ENCODE assay signal across 9 cellular contexts in the genomic region with DNA sequence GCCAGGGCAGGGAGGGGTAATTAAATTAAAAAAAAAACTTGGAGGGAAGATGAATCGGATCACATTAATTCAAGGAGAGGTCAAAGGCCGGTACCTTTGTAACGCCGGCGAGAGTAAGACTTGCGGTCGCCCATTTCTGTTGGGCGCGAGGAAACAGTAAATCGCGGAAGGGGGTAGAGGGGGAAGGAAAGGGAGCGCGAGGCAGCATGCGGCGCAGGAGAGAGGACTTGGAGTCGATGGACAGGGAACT. TPM values are rescaled to one million over a fixed set of nuclear protein-coding genes. Genes with fewer than 3 reads are reported as not detected.
DNase-seq lines count a peak whose midpoint lies in the region; ATAC-seq, FAIRE-seq and TF ChIP-seq lines count a peak whose summit lies in the region.
"Had no signal": no experiment of that assay in that cellular context is flagged by ENCODE, and none has a peak within 500 bp of the region (broad histone marks: within the 10 kb centered on the region; RNA-seq: fewer than 3 reads in every experiment).

No MANE protein-coding gene starts in this region.

- peak overlapping the region; percentile 59 for H3K27ac Mint-ChIP-seq in T-helper 1 cell treated with Interleukin-12 subunit alpha and Interleukin-12 subunit beta and Interleukin-4 antibody, amounts not matched to agents 30 μg/mL and 1 μg/mL, for 36 hours
- H3K27ac Mint-ChIP-seq in activated naive CD8-positive, alpha-beta T cell = peak overlapping the region; percentile 66

- no peaks in the 10 kb centered on the region for H3K36me3 Mint-ChIP-seq in T-helper 1 cell treated with Interleukin-12 subunit alpha and Interleukin-12 subunit beta and Interleukin-4 antibody, amounts not matched to agents 30 μg/mL and 1 μg/mL, for 36 hours (ENCODE audit: low read depth)
- H3K36me3 Mint-ChIP-seq in activated naive CD8-positive, alpha-beta T cell = no peaks in the 10 kb centered on the region

- no peaks in the 10 kb centered on the region for H3K9me3 ChIP-seq in subcutaneous abdominal adipose tissue (ENCODE audit: control insufficient read depth in 5 of 5, low read length in 5 of 5)

- no peaks in the 10 kb centered on the region for H3K9me3 Mint-ChIP-seq in T-helper 1 cell treated with Interleukin-12 subunit alpha and Interleukin-12 subunit beta and Interleukin-4 antibody, amounts not matched to agents 30 μg/mL and 1 μg/mL, for 36 hours
- H3K9me3 Mint-ChIP-seq in activated naive CD8-positive, alpha-beta T cell (ENCODE audit: low read depth) = no peaks in the 10 kb centered on the region

- FAIRE-seq in GM12892 (lab: Jason Lieb, UNC) = no peak

- TF ChIP-seq POLR2A in GM18505 (IDR thresholded peaks at IDR 0.05; ENCODE audit: borderline replicate concordance, extremely low read depth, insufficient read depth, insufficient read length) (no peak), GM12892 (IDR thresholded peaks at IDR 0.05; ENCODE audit: low read depth, low read length) (no peak)

- no peak for TF ChIP-seq CTCF in kidney epithelial cell (IDR thresholded peaks at IDR 0.05; ENCODE audit: insufficient read depth, low read length, poor library complexity, severe bottlenecking)

- H3K27me3 ChIP-seq in kidney epithelial cell (ENCODE audit: control insufficient read depth, insufficient read depth, low read length) (no peaks in the 10 kb centered on the region), subcutaneous abdominal adipose tissue (ENCODE audit: control insufficient read depth in 5 of 5, insufficient read depth in 4 of 5, low read length in 5 of 5) (no peaks in the 10 kb centered on the region)
- H3K27me3 ChIP-seq: foreskin keratinocyte had no signal

- H3K4me3 Mint-ChIP-seq in T-helper 1 cell treated with Interleukin-12 subunit alpha and Interleukin-12 subunit beta and Interleukin-4 antibody, amounts not matched to agents 30 μg/mL and 1 μg/mL, for 36 hours = peak overlapping the region; percentile 87
- peak overlapping the region; percentile 94 for H3K4me3 Mint-ChIP-seq in activated naive CD8-positive, alpha-beta T cell

- H3K4me1 Mint-ChIP-seq in T-helper 1 cell treated with Interleukin-12 subunit alpha and Interleukin-12 subunit beta and Interleukin-4 antibody, amounts not matched to agents 30 μg/mL and 1 μg/mL, for 36 hours (ENCODE audit: low read depth) = peaks cover 42% of the 10 kb centered on the region
- peaks cover 64% of the 10 kb centered on the region for H3K4me1 Mint-ChIP-seq in activated naive CD8-positive, alpha-beta T cell (ENCODE audit: low read depth)

- no peak for ATAC-seq in GM18505 (IDR thresholded peaks at IDR 0.05; ENCODE audit: unreplicated experiment)

- H3K4me1 ChIP-seq in subcutaneous abdominal adipose tissue (ENCODE audit: control insufficient read depth in 5 of 5, insufficient read depth in 5 of 5, low read length in 5 of 5) = peaks cover 1 to 74% (median 64%) of the 10 kb centered on the region in 5 donors

- peaks cover 86% of the 10 kb centered on the region for H3K27me3 Mint-ChIP-seq in T-helper 1 cell treated with Interleukin-12 subunit alpha and Interleukin-12 subunit beta and Interleukin-4 antibody, amounts not matched to agents 30 μg/mL and 1 μg/mL, for 36 hours (ENCODE audit: low read depth)
- peaks cover under 1% of the 10 kb centered on the region for H3K27me3 Mint-ChIP-seq in activated naive CD8-positive, alpha-beta T cell

- H3K4me3 ChIP-seq in kidney epithelial cell (ENCODE audit: low read depth, low read length) (peak overlapping the region; percentile 62), subcutaneous abdominal adipose tissue (ENCODE audit: low read depth in 1 of 5, low read length in 5 of 5) (peak overlapping the region; percentile 75 to 93 (median 90))

- peak overlapping the region in 4 of 5 donors; percentile 57 to 76 (median 62) for H3K9ac ChIP-seq in subcutaneous abdominal adipose tissue (ENCODE audit: low read length in 5 of 5)

- H3K36me3 ChIP-seq in kidney epithelial cell (ENCODE audit: control insufficient read depth, insufficient read depth, low read length) = no peaks in the 10 kb centered on the region
- H3K36me3 ChIP-seq in subcutaneous abdominal adipose tissue (ENCODE audit: control insufficient read depth in 5 of 5, insufficient read depth in 5 of 5, low read length in 5 of 5) = no peaks in the 10 kb centered on the region

- peak overlapping the region; percentile 77 for H3K27ac ChIP-seq in subcutaneous abdominal adipose tissue (ENCODE audit: low read depth, low read length)

- DNase-seq in T-helper 1 cell (no peak), kidney epithelial cell (ENCODE audit: low read depth) (no peak), SKM-1 (lab: John Stamatoyannopoulos, UW; ENCODE audit: unreplicated experiment) (no peak), GM12892 (ENCODE audit: insufficient read length) (no peak)

RNA-seq across cellular contexts. Expression of gene RGMB, which starts 0.3 kb away (rescaled TPM):
- total RNA-seq in kidney epithelial cell = 21.6 and 31.5 TPM in 2 replicates
- 3.9 TPM for polyA plus RNA-seq in GM12892 (2012; ENCODE audit: missing spikeins)
